ENCODE assay signal across 20 cellular contexts in the genomic region with DNA sequence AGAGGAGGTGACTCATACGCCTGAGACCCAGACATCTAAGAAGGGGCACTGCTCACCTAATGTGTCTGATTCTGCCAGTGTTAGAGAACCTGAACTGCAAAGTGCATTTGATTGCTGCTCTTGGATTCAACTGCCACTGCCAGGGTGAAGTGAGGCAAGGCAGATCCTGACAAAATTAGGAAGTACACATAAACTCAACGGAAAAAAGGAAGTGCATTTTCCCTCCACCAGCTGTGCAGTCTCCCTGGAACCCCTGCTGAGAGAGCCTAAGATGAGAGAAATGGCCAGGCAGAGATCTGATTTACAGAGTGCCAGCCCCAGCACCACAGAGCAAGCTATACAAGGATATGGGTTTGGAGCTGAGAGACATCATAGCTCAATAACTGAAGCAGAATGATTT.
DNase-seq lines count a peak whose midpoint lies in the region; ATAC-seq lines count a peak whose summit lies in the region.
"Had no signal": no experiment of that assay in that cellular context is flagged by ENCODE, and none has a peak within 500 bp of the region (broad histone marks: within the 10 kb centered on the region; RNA-seq: fewer than 3 reads in every experiment).

No MANE protein-coding gene starts in this region.

- intact Hi-C loops in sciatic nerve (cut with DNase I) = no loop called here

- DNase-seq in NCI-H146 (lab: John Stamatoyannopoulos, UW) (peak; percentile 5), NCI-H146 treated with DMSO at 0.1 percent for 48 hours (lab: John Stamatoyannopoulos, UW; ENCODE audit: unreplicated experiment) (no peak), Kasumi-1 (lab: John Stamatoyannopoulos, UW) (peak; percentile 22 to 41), OCI-M1 (lab: John Stamatoyannopoulos, UW) (peak; percentile 6), sciatic nerve (ENCODE audit: low spot score) (no peak), activated gamma-delta T cell (lab: John Stamatoyannopoulos, UW) (no peak), NCI-H1105 treated with DMSO at 0.1 percent for 48 hours (lab: John Stamatoyannopoulos, UW) (no peak)
- DNase-seq: 8988T, AML-193, EL, KG1, NCI-H1048, NCI-H1436, NCI-H2029, NCI-H226, NCI-H510A treated with DMSO at 0.1 percent for 48 hours, NCI-H774, Right ventricle myocardium superior, T-helper 2 cell had no signal

- ATAC-seq in sciatic nerve (peak; percentile 26), GM19328 (IDR thresholded peaks at IDR 0.05; ENCODE audit: unreplicated experiment) (no peak)

Comparison
In these comparisons a context has a peak if more than half of its experiments do, and no peak if none do; other contexts are left out.
1. DNase-seq: peak in NCI-H146 (single experiment), Kasumi-1 (2 of 2) and OCI-M1 (single experiment); none in NCI-H146 treated with DMSO at 0.1 percent for 48 hours (single experiment), sciatic nerve (single experiment), activated gamma-delta T cell (single experiment) and NCI-H1105 treated with DMSO at 0.1 percent for 48 hours (single experiment).